17 cellular contexts compared by ENCODE assay signal in genomic region chr16:81532491-81533174, GRCh38.
DNase-seq lines count a peak whose midpoint lies in the region; ATAC-seq and TF ChIP-seq lines count a peak whose summit lies in the region.
"Had no signal": no experiment of that assay in that cellular context is flagged by ENCODE, and none has a peak within 500 bp of the region (broad histone marks: within the 10 kb centered on the region; RNA-seq: fewer than 3 reads in every experiment).

No MANE protein-coding gene starts in this region.

- H3K9ac ChIP-seq in IMR-90 (ENCODE audit: low read depth, low read length) = no peak overlapping the region

- DNase-seq in IMR-90 (no peak), MCF 10A (ENCODE audit: unreplicated experiment) (no peak), left lobe of liver (ENCODE audit: low spot score) (peak; percentile 73), BE2C (no peak), cerebellum (ENCODE audit: low spot score) (no peak)
- DNase-seq in stimulated activated naive B cell treated with anti-CD40 and anti-IgM and Interleukin-4, amounts not matched to agents 10 μg/mL and 1 μg/mL and 100 μg/mL, for 72 hours = no peak
- no peak for DNase-seq in stimulated activated CD4-positive, alpha-beta T cell treated with anti-CD3 and anti-CD28 coated beads, Interleukin-4, amount 100 ng/mL, for 4 hours
- DNase-seq: activated CD4-positive, alpha-beta T cell treated with anti-CD3 and anti-CD28 coated beads, Interleukin-2, amount 10 ng/mL, durations not matched to agents 7 days and 5 days; activated gamma-delta T cell; CD8-positive, alpha-beta T cell; NCI-H1048; retina; stimulated activated CD4-positive, alpha-beta T cell treated with anti-CD3 and anti-CD28 coated beads, Interleukin-4, amount 100 ng/mL, for 24 hours; stimulated activated naive CD4-positive, alpha-beta T cell had no signal

- no peak overlapping the region for H3K4me3 Mint-ChIP-seq in MCF 10A (ENCODE audit: unreplicated experiment)
- no peak overlapping the region for H3K4me3 Mint-ChIP-seq in stimulated activated naive B cell treated with anti-CD40 and anti-IgM and Interleukin-4, amounts not matched to agents 10 μg/mL and 1 μg/mL and 100 μg/mL, for 72 hours
- H3K4me3 Mint-ChIP-seq: activated CD4-positive, alpha-beta T cell treated with anti-CD3 and anti-CD28 coated beads, Interleukin-2, amount 10 ng/mL, durations not matched to agents 7 days and 5 days; CD8-positive, alpha-beta T cell; T-helper 1 cell treated with Interleukin-12 subunit alpha and Interleukin-12 subunit beta and Interleukin-4 antibody, amounts not matched to agents 30 μg/mL and 1 μg/mL, for 36 hours had no signal

- BruUV-seq in IMR-90 (replicated peaks; lab: Mats Ljungman, UMichigan) = no TSS peak
- BruUV-seq in MCF 10A (replicated peaks; lab: Mats Ljungman, UMichigan) = no TSS peak

- no peak for TF ChIP-seq POLR2A in IMR-90 (IDR thresholded peaks at IDR 0.05; ENCODE audit: low read depth, low read length)

- intact Hi-C loops in IMR-90 (cut with micrococcal nuclease) (no loop called here), MCF 10A (cut with micrococcal nuclease) (loop anchor here (5.0 kb wide), 1 partner anchor 90 kb away; no protein-coding TSS in a partner anchor)

- no peaks in the 10 kb centered on the region for H3K9me3 ChIP-seq in IMR-90 (ENCODE audit: control insufficient read depth, insufficient read depth, low read length)
- H3K9me3 ChIP-seq in BE2C = no peaks in the 10 kb centered on the region
- H3K9me3 ChIP-seq: esophagus muscularis mucosa had no signal

- H3K14ac ChIP-seq in IMR-90 (replicated peaks; ENCODE audit: low read depth, low read length) = no peak overlapping the region

- in situ Hi-C loops in IMR-90 (cut with MboI; ENCODE audit: low sequenced_read_pairs) = no loop called here

- H3K27ac Mint-ChIP-seq in MCF 10A (ENCODE audit: low read depth, unreplicated experiment) = peak overlapping the region; percentile 97
- H3K27ac Mint-ChIP-seq in stimulated activated naive B cell treated with anti-CD40 and anti-IgM and Interleukin-4, amounts not matched to agents 10 μg/mL and 1 μg/mL and 100 μg/mL, for 72 hours = peak overlapping the region; percentile 61
- H3K27ac Mint-ChIP-seq: activated CD4-positive, alpha-beta T cell treated with anti-CD3 and anti-CD28 coated beads, Interleukin-2, amount 10 ng/mL, durations not matched to agents 7 days and 5 days; CD8-positive, alpha-beta T cell; T-helper 1 cell treated with Interleukin-12 subunit alpha and Interleukin-12 subunit beta and Interleukin-4 antibody, amounts not matched to agents 30 μg/mL and 1 μg/mL, for 36 hours had no signal

- dilution Hi-C loops in IMR-90 (cut with HindIII; ENCODE audit: low sequenced_read_pairs, unreplicated experiment) = no loop called here

- H3K4me1 ChIP-seq in IMR-90 (ENCODE audit: control insufficient read depth, insufficient read depth, low read length) = peaks cover 5% of the 10 kb centered on the region
- no peaks in the 10 kb centered on the region for H3K4me1 ChIP-seq in BE2C

- H2BK20ac ChIP-seq in IMR-90 (ENCODE audit: low read depth, low read length) = no peak overlapping the region

- no peak overlapping the region for H2AK9ac ChIP-seq in IMR-90 (replicated peaks; ENCODE audit: low read depth, low read length, poor library complexity)

- no peaks in the 10 kb centered on the region for H3K27me3 Mint-ChIP-seq in MCF 10A (ENCODE audit: insufficient read depth, unreplicated experiment)
- no peaks in the 10 kb centered on the region for H3K27me3 Mint-ChIP-seq in stimulated activated naive B cell treated with anti-CD40 and anti-IgM and Interleukin-4, amounts not matched to agents 10 μg/mL and 1 μg/mL and 100 μg/mL, for 72 hours
- H3K27me3 Mint-ChIP-seq: activated CD4-positive, alpha-beta T cell treated with anti-CD3 and anti-CD28 coated beads, Interleukin-2, amount 10 ng/mL, durations not matched to agents 7 days and 5 days had no signal

- no peak overlapping the region for H3K4me2 ChIP-seq in IMR-90 (ENCODE audit: low read depth, low read length)

- H4K20me1 ChIP-seq in IMR-90 (ENCODE audit: insufficient read depth, low read length) = peaks cover 68% of the 10 kb centered on the region

- no peak overlapping the region for H3K23ac ChIP-seq in IMR-90 (ENCODE audit: low read depth, low read length)

- no peak overlapping the region for H4K8ac ChIP-seq in IMR-90 (ENCODE audit: low read depth in 2 of 2, low read length in 2 of 2)

- peak overlapping the region; percentile 20; the same call in 1 of the 2 replicates for H2AK5ac ChIP-seq in IMR-90 (ENCODE audit: low read depth, low read length)

- H3K9me3 Mint-ChIP-seq in MCF 10A (ENCODE audit: unreplicated experiment) = no peaks in the 10 kb centered on the region
- H3K9me3 Mint-ChIP-seq in stimulated activated naive B cell treated with anti-CD40 and anti-IgM and Interleukin-4, amounts not matched to agents 10 μg/mL and 1 μg/mL and 100 μg/mL, for 72 hours = no peaks in the 10 kb centered on the region
- H3K9me3 Mint-ChIP-seq: CD8-positive, alpha-beta T cell; T-helper 1 cell treated with Interleukin-12 subunit alpha and Interleukin-12 subunit beta and Interleukin-4 antibody, amounts not matched to agents 30 μg/mL and 1 μg/mL, for 36 hours had no signal

- H3K18ac ChIP-seq in IMR-90 (ENCODE audit: low read depth, low read length) = no peak overlapping the region

- TF ChIP-seq CTCF in IMR-90 (conservative IDR thresholded peaks at IDR 0.05; ENCODE audit: low read depth, low read length) (no peak), MCF 10A (IDR thresholded peaks at IDR 0.05; ENCODE audit: unreplicated experiment) (no peak), BE2C (IDR thresholded peaks at IDR 0.05; ENCODE audit: low read depth, low read length) (no peak)

- H3K27me3 ChIP-seq in IMR-90 (ENCODE audit: control insufficient read depth, insufficient read depth, low read length) (no peaks in the 10 kb centered on the region), BE2C (no peaks in the 10 kb centered on the region)
- H3K27me3 ChIP-seq: cardiac muscle cell, esophagus muscularis mucosa had no signal

- H3K27ac ChIP-seq in IMR-90 (ENCODE audit: insufficient read depth, low read length) = no peak overlapping the region
- H3K27ac ChIP-seq: cardiac muscle cell, esophagus muscularis mucosa had no signal

- H3K56ac ChIP-seq in IMR-90 (ENCODE audit: extremely low read depth, insufficient read depth, low read length) = no peak overlapping the region

- H4K91ac ChIP-seq in IMR-90 (ENCODE audit: insufficient read depth, low read depth, low read length) = no peak overlapping the region

- peaks cover 50% of the 10 kb centered on the region for H3K4me1 Mint-ChIP-seq in MCF 10A (ENCODE audit: insufficient read depth, unreplicated experiment)
- peaks cover 27 to 30% of the 10 kb centered on the region in 2 donors for H3K4me1 Mint-ChIP-seq in stimulated activated naive B cell treated with anti-CD40 and anti-IgM and Interleukin-4, amounts not matched to agents 10 μg/mL and 1 μg/mL and 100 μg/mL, for 72 hours

- no peaks in the 10 kb centered on the region for H3K36me3 ChIP-seq in IMR-90 (ENCODE audit: control insufficient read depth, insufficient read depth, low read length)
- H3K36me3 ChIP-seq in BE2C = no peaks in the 10 kb centered on the region
- H3K36me3 ChIP-seq: cardiac muscle cell, esophagus muscularis mucosa had no signal

- H3K36me3 Mint-ChIP-seq in MCF 10A (ENCODE audit: insufficient read depth, unreplicated experiment) = peaks cover 4% of the 10 kb centered on the region
- peaks cover 7 to 18% of the 10 kb centered on the region in 2 donors for H3K36me3 Mint-ChIP-seq in stimulated activated naive B cell treated with anti-CD40 and anti-IgM and Interleukin-4, amounts not matched to agents 10 μg/mL and 1 μg/mL and 100 μg/mL, for 72 hours

- H3K79me1 ChIP-seq in IMR-90 (ENCODE audit: low read depth in 1 of 2, low read length in 2 of 2) = peaks cover 50 to 75% of the 10 kb centered on the region in 2 experiments

- ATAC-seq in IMR-90 (ENCODE audit: low read depth) (no peak), left lobe of liver (peak; percentile 82)
- no peak for ATAC-seq in stimulated activated naive B cell treated with anti-CD40 and anti-IgM and Interleukin-4, amounts not matched to agents 10 μg/mL and 1 μg/mL and 100 μg/mL, for 72 hours (replicated peaks)
- ATAC-seq: CD8-positive, alpha-beta T cell had no signal

- WGBS in IMR-90 (ENCODE audit: extremely low coverage in 2 of 2, insufficient read length in 1 of 2), 2 experiments = 67% methylated on average over 13 of the region's 19 CpGs; no CpG with 5 or more reads in 1 of the 2 experiments

- POLR2A ChIA-PET in IMR-90 (lab: Charles Lee; ENCODE audit: unreplicated experiment) (no interaction called here), MCF 10A (lab: Yijun Ruan, JAX) (interaction anchor here (0.6 to 2.7 kb wide), 8 partner anchors 9 to 183 kb away, joined by 3 to 30 read pairs (median 8); partner anchors contain the start of gene CMIP)

- H4K5ac ChIP-seq in IMR-90 (ENCODE audit: low read depth, low read length) = no peak overlapping the region

- no peak overlapping the region for H2BK5ac ChIP-seq in IMR-90 (ENCODE audit: low read depth, low read length, poor library complexity, severe bottlenecking)

- H2AFZ ChIP-seq in IMR-90 (replicated peaks; ENCODE audit: low read length, poor library complexity) = no peak overlapping the region

- no peak for TF ChIP-seq RAD21 in IMR-90 (IDR thresholded peaks at IDR 0.05; ENCODE audit: low read length)

- no peak overlapping the region for H2BK120ac ChIP-seq in IMR-90 (ENCODE audit: low read depth, low read length)

- no peak overlapping the region for H3K4ac ChIP-seq in IMR-90 (ENCODE audit: low read depth, low read length)

- no peak overlapping the region for H3K4me3 ChIP-seq in IMR-90 (ENCODE audit: insufficient read depth, low read depth, low read length)
- no peak overlapping the region for H3K4me3 ChIP-seq in BE2C (ENCODE audit: low read depth, low read length)
- H3K4me3 ChIP-seq: cardiac muscle cell, esophagus muscularis mucosa had no signal

- peaks cover 10% of the 10 kb centered on the region; the same call in 1 of the 2 replicates for H3K9me1 ChIP-seq in IMR-90 (ENCODE audit: insufficient read depth, low read length)

- no peak overlapping the region for H2BK15ac ChIP-seq in IMR-90 (ENCODE audit: low read depth, low read length)

- CTCF ChIA-PET in IMR-90 (lab: Yijun Ruan, JAX) (no interaction called here), MCF 10A (lab: Yijun Ruan, JAX) (interaction anchor here (0.6 to 0.7 kb wide), 2 partner anchors 212 to 528 kb away, joined by 3 read pairs; no protein-coding TSS in a partner anchor)

TF ChIP-seq in IMR-90, 13 proteins besides CTCF, POLR2A, EP300 and RAD21 (continues in another document):
- TF ChIP-seq RFX5 (IDR thresholded peaks at IDR 0.05; ENCODE audit: low read depth, low read length) = no peak
- no peak for TF ChIP-seq ELK1 (IDR thresholded peaks at IDR 0.05; ENCODE audit: borderline replicate concordance, low read depth, low read length)
